ENCODE assay signal across 8 cellular contexts in the genomic region with DNA sequence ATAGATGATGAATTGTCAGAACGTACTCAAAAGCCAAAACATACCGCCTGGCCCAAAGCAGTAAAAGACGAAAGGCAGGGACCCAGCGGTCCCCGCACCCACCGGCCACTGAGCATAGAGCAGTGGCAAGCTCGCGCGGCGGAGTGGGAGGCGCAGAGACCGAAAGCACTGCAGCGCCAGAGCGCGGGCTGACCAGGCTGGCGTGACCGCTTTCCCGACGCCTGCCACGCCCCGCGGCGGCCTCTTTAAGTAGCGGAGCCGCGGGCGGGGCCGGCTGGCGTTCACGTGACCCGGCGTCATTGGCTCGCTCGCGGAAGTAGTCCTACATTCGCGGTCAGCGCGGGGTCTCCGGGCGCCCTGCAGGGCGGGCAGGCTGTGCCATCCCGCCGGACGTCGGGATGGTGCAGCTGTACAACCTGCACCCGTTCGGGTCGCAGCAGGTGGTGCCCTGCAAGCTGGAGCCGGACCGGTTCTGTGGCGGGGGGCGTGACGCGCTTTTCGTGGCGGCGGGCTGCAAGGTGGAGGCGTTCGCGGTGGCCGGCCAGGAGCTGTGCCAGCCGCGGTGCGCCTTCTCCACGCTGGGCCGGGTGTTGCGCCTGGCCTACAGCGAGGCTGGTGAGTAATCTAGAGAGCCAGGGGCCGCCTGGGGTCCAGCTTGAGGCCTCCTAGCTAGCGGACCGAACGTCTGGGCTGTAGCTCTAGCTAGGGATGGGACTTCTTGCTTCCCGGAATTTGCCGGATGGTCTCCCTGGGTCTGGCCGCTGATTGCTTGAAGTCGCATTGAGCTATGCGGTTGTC. TPM values are rescaled to one million over a fixed set of nuclear protein-coding genes. Genes with fewer than 3 reads are reported as not detected.
DNase-seq lines count a peak whose midpoint lies in the region; ATAC-seq lines count a peak whose summit lies in the region.

A gene with protein sequence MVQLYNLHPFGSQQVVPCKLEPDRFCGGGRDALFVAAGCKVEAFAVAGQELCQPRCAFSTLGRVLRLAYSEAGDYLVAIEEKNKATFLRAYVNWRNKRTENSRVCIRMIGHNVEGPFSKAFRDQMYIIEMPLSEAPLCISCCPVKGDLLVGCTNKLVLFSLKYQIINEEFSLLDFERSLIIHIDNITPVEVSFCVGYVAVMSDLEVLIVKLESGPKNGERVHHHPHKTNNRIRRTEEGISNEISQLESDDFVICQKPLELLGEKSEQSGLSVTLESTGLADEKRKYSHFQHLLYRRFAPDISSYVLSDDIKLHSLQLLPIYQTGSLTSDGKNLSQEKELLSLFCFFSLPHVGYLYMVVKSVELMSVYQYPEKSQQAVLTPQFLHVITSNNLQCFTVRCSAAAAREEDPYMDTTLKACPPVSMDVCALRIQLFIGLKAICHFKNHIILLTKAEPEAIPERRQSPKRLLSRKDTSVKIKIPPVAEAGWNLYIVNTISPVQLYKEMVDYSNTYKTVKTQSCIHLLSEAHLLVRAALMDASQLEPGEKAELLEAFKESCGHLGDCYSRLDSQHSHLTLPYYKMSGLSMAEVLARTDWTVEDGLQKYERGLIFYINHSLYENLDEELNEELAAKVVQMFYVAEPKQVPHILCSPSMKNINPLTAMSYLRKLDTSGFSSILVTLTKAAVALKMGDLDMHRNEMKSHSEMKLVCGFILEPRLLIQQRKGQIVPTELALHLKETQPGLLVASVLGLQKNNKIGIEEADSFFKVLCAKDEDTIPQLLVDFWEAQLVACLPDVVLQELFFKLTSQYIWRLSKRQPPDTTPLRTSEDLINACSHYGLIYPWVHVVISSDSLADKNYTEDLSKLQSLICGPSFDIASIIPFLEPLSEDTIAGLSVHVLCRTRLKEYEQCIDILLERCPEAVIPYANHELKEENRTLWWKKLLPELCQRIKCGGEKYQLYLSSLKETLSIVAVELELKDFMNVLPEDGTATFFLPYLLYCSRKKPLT (plus strand): TSS at position 313 of the 798 bp plus-strand sequence. CDS start 86 bp downstream, at position 399.

- DNase-seq in COLO829 (ENCODE audit: low spot score) (peak; percentile 94), HT-29 (ENCODE audit: low spot score) (peak; percentile 98), NK-92 (lab: John Stamatoyannopoulos, UW; ENCODE audit: unreplicated experiment) (peak; percentile 29), lung microvascular endothelial cell (ENCODE audit: low read depth in 2 of 2) (peak; percentile 92 to 93)
- peak; percentile 36 to 73 for DNase-seq in activated CD8-positive, alpha-beta memory T cell treated with anti-CD3 and anti-CD28 coated beads for 1 hour (ENCODE audit: extremely low read depth in 1 of 2, low read depth in 1 of 2)
- peak; percentile 77 for DNase-seq in effector CD4-positive, alpha-beta T cell
- DNase-seq in stimulated activated CD4-positive, alpha-beta T cell treated with anti-CD3 and anti-CD28 coated beads, TNF-alpha, amount 100 ng/mL, for 48 hours (ENCODE audit: low read depth in 3 of 3): peak; percentile 59 to 82 (median 60)

- ATAC-seq in GM21360 (IDR thresholded peaks at IDR 0.05; ENCODE audit: unreplicated experiment): peak; percentile 95

RNA-seq across cellular contexts. Expression of the gene that starts here (rescaled TPM):
- total RNA-seq in HT-29 (2014; rRNA removed; shearing (Covaris generic)): 12.7 and 14.1 TPM in 2 replicates
- total RNA-seq in lung microvascular endothelial cell: 10.9 and 11.1 TPM in 2 replicates

Comparison
In these comparisons a context has a peak if more than half of its experiments do, and no peak if none do; other contexts are left out.
1. Peak in every context shown above with its lines: DNase-seq and ATAC-seq.
2. DNase-seq: peak in every context shown above with its lines; median percentile 98 in HT-29; 94 in COLO829; 92 in lung microvascular endothelial cell; 77 in effector CD4-positive, alpha-beta T cell; 60 in stimulated activated CD4-positive, alpha-beta T cell treated with anti-CD3 and anti-CD28 coated beads, TNF-alpha, amount 100 ng/mL, for 48 hours; 54 in activated CD8-positive, alpha-beta memory T cell treated with anti-CD3 and anti-CD28 coated beads for 1 hour; 29 in NK-92.